8 cellular contexts compared by ENCODE assay signal in the genomic region with DNA sequence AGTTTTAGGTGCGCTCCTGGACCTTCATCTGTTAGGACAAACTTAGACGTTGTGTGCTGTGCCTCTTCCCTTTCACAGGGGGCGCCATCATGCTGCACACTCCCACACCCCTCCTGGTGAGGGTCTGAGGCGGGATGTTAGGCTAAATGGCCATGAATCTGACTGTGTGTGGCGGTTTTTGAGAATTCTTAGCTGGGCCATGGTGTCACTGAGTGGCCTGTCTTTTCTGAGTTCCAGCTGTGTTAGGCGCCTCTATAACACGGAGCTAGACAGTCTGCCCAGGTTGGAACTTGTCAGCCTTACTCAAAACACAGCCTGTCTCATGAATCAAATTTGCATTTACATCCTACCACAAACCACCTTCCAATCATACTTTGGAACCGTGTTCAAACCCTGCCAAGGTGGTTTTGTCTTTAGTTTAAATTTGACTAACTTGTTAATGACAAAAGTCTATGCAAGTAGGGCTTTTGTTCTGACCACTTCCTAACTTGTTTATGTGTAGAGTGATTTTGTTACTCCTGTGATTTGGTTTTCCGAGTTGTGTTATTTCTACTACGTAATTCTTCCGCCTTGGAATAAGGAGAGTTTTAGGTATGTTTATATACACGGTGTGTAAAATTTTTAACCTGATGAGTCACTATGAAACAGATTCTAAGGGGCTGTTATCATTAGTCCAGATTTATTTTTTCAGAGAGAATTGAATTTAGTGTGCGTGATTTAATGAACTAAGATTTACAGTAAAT. TPM values are rescaled to one million over a fixed set of nuclear protein-coding genes. Genes with fewer than 3 reads are reported as not detected.
A peak's percentile ranks its signal among the peaks of the same experiment; 100 is the strongest.
DNase-seq lines count a peak whose midpoint lies in the region; ATAC-seq and TF ChIP-seq lines count a peak whose summit lies in the region.

No MANE protein-coding gene starts in this region.

- H3K4me1 ChIP-seq in A673 (ENCODE audit: insufficient read depth, low read length, poor library complexity, severe bottlenecking) (peaks cover 51% of the 10 kb centered on the region), Peyer's patch (peaks cover 0 to 62% (median 15%) of the 10 kb centered on the region in 4 donors), body of pancreas (peaks cover 72% of the 10 kb centered on the region)

- H3K36me3 Mint-ChIP-seq in naive B cell: peaks cover under 1 to 7% of the 10 kb centered on the region in 2 donors

- H3K36me3 ChIP-seq in A673 (ENCODE audit: insufficient read depth, low read length, poor library complexity, severe bottlenecking) (peaks cover 7% of the 10 kb centered on the region), Peyer's patch (peaks cover 0 to 10% (median 0%) of the 10 kb centered on the region in 3 donors), body of pancreas (replicated peaks in 1 of 2; ENCODE audit: insufficient read depth in 1 of 2, low read depth in 2 of 2) (peaks cover 0 to 3% of the 10 kb centered on the region in 2 donors)

- H3K27me3 Mint-ChIP-seq in naive B cell: no peaks in the 10 kb centered on the region

- H3K4me3 Mint-ChIP-seq in naive B cell: peak overlapping the region in 7 of 8 donors; percentile 31 to 80 (median 68)

- H3K9me3 ChIP-seq in A673 (ENCODE audit: low read depth, low read length, poor library complexity, severe bottlenecking): no peaks in the 10 kb centered on the region
- H3K9me3 ChIP-seq in Peyer's patch: no peaks in the 10 kb centered on the region
- H3K9me3 ChIP-seq in body of pancreas: no peaks in the 10 kb centered on the region

- no peaks in the 10 kb centered on the region for H3K27me3 ChIP-seq in A673 (replicated peaks; ENCODE audit: insufficient read depth, low read depth, low read length, poor library complexity)
- no peaks in the 10 kb centered on the region for H3K27me3 ChIP-seq in Peyer's patch
- no peaks in the 10 kb centered on the region for H3K27me3 ChIP-seq in body of pancreas

- H3K27ac Mint-ChIP-seq in naive B cell: peak overlapping the region in 5 of 6 donors; percentile 2 to 89 (median 44)

- TF ChIP-seq POLR2A in Peyer's patch (IDR thresholded peaks at IDR 0.05) (no peak), body of pancreas (IDR thresholded peaks at IDR 0.05) (no peak)

- peak; percentile 82 for TF ChIP-seq CTCF in A673 (conservative IDR thresholded peaks at IDR 0.05; ENCODE audit: low read depth, low read length)
- peak; percentile 38 to 62 (median 51) for TF ChIP-seq CTCF in Peyer's patch (IDR thresholded peaks at IDR 0.05)
- peak in 5 of 7 experiments; percentile 7 to 29 (median 16) for TF ChIP-seq CTCF in body of pancreas (IDR thresholded peaks at IDR 0.05)

- CTCF ChIA-PET in A673 (lab: Charles Lee): interaction anchor here (0.6 to 1.0 kb wide), 4 partner anchors 22 to 124 kb away, joined by 3 to 7 read pairs (median 4); no protein-coding TSS in a partner anchor

- intact Hi-C loops in A673 (cut with micrococcal nuclease; ENCODE audit: unreplicated experiment): no loop called here
- intact Hi-C loops in body of pancreas (cut with DNase I): loop anchor here (5.0 kb wide), 1 partner anchor 49 kb away; no protein-coding TSS in a partner anchor

- no peak overlapping the region for H3K4me3 ChIP-seq in A673 (ENCODE audit: low read depth, low read length, poor library complexity, severe bottlenecking)
- no peak overlapping the region for H3K4me3 ChIP-seq in Peyer's patch
- H3K4me3 ChIP-seq in body of pancreas: no peak overlapping the region

- H3K27ac ChIP-seq in A673 (ENCODE audit: low read depth, low read length, poor library complexity, severe bottlenecking): peak overlapping the region; percentile 73
- peak overlapping the region in 1 of 4 donors; percentile 27 for H3K27ac ChIP-seq in Peyer's patch
- H3K27ac ChIP-seq in body of pancreas: peak overlapping the region in 3 of 4 donors; percentile 21 to 69 (median 35)

- DNase-seq in A673 (ENCODE audit: low spot score) (peak; percentile 61), Peyer's patch (peak in 1 of 3 donors; percentile 59), body of pancreas (no peak), naive B cell (peak; percentile 34), SHP77 treated with DMSO at 0.1 percent for 48 hours (lab: John Stamatoyannopoulos, UW) (no peak), DMS79 treated with DMSO at 0.1 percent for 48 hours (lab: John Stamatoyannopoulos, UW) (no peak)

- POLR2A ChIA-PET in A673 (lab: Charles Lee; ENCODE audit: low non-redundant PET): no interaction called here

- 62 to 69% methylated on average over 13 of the region's 13 CpGs for WGBS in body of pancreas, 2 donors

- ATAC-seq in GM18511 (IDR thresholded peaks at IDR 0.05; ENCODE audit: unreplicated experiment): peak; percentile 86
- peak; percentile 97 for ATAC-seq in HG02884 (IDR thresholded peaks at IDR 0.05; ENCODE audit: unreplicated experiment)
- no peak for ATAC-seq in body of pancreas
- peak; percentile 77 to 87 for ATAC-seq in naive B cell (ENCODE audit: low read depth in 2 of 2)

- BruUV-seq in A673 (replicated peaks; lab: Mats Ljungman, UMichigan): no TSS peak

- no peaks in the 10 kb centered on the region for H3K9me3 Mint-ChIP-seq in naive B cell

- peaks cover 36 to 62% (median 61%) of the 10 kb centered on the region in 3 donors for H3K4me1 Mint-ChIP-seq in naive B cell

RNA-seq across cellular contexts. Expression of gene ACVR1B, which starts 19.6 kb away (rescaled TPM):
- total RNA-seq in A673 (2021) (25.5 and 27.4 TPM in 2 replicates), Peyer's patch (10 to 100 TPM in 3 of 4 donors, 1 to 10 TPM in 1; 9.1 to 71.6 (median 59.2) TPM), body of pancreas (10 to 100 TPM; 19.8 to 21.8 TPM)
- polyA plus RNA-seq in naive B cell (ENCODE audit: low read depth in 6 of 6): 1 to 10 TPM in 1 of 6 donors, under 1 TPM in 4, not detected in 1; 0.43 to 1.1 (median 0.51) TPM

RNA-seq across cellular contexts. Expression of gene TAMALIN, which starts 35.7 kb away (rescaled TPM):
- total RNA-seq in A673 (2021) (4.8 and 5.4 TPM in 2 replicates), Peyer's patch (100 to 1,000 TPM in 1 of 4 donors, 10 to 100 TPM in 1, 1 to 10 TPM in 2; 1.2 to 112 (median 16.2) TPM), body of pancreas (10 to 100 TPM in 1 of 2 donors, 1 to 10 TPM in 1; 7.0 to 19.4 TPM)
- polyA plus RNA-seq in naive B cell (ENCODE audit: low read depth in 6 of 6): 10 to 100 TPM in 5 of 6 donors, 1 to 10 TPM in 1; 2.9 to 28.7 (median 16.9) TPM

Comparison
In these comparisons a context has a peak if more than half of its experiments do, and no peak if none do; other contexts are left out.
1. DNase-seq: peak in A673 (single experiment) and naive B cell (single experiment); none in body of pancreas (0 of 4), SHP77 treated with DMSO at 0.1 percent for 48 hours (single experiment) and DMS79 treated with DMSO at 0.1 percent for 48 hours (single experiment).
2. CTCF ChIP-seq: peak in every context shown above with its lines; median percentile 82 in A673; 51 in Peyer's patch; 16 in body of pancreas.